Comparison of ENCODE assay signal across 8 cellular contexts in genomic region chr12:56221233-56221756, GRCh38. TPM values are rescaled to one million over a fixed set of nuclear protein-coding genes. Genes with fewer than 3 reads are reported as not detected.
A peak's percentile ranks its signal among the peaks of the same experiment; 100 is the strongest.
DNase-seq lines count a peak whose midpoint lies in the region; ATAC-seq and TF ChIP-seq lines count a peak whose summit lies in the region.

No MANE protein-coding gene starts in this region.

- ATAC-seq in GM18873 (IDR thresholded peaks at IDR 0.05; ENCODE audit: low FRiP score, unreplicated experiment), result peak; percentile 22
- ATAC-seq in HG03378 (IDR thresholded peaks at IDR 0.05; ENCODE audit: unreplicated experiment), result peak; percentile 12
- peak; percentile 19 to 42 (median 38) for ATAC-seq in natural killer cell
- no peak for ATAC-seq in GM18861 (IDR thresholded peaks at IDR 0.05; ENCODE audit: unreplicated experiment)

- H3K9ac ChIP-seq in BLaER1 treated with 17β-estradiol and CSF1 and Interleukin-3, amounts not matched to agents 10 nM and 100 nM, result peak overlapping the region; percentile 83 to 93 (median 91)
- peak overlapping the region; percentile 93 for H3K9ac ChIP-seq in fibroblast of lung (ENCODE audit: insufficient read depth, low read length)

- peak overlapping the region; percentile 20 for H2AFZ ChIP-seq in fibroblast of lung (ENCODE audit: low read length)

- TF ChIP-seq CTCF in fibroblast of lung (conservative IDR thresholded peaks at IDR 0.05 in 1 of 2, IDR thresholded peaks at IDR 0.05 in 1 of 2; ENCODE audit: low read depth in 1 of 2, low read length in 2 of 2) (no peak), natural killer cell (IDR thresholded peaks at IDR 0.05) (no peak)

- intact Hi-C loops in natural killer cell (cut with micrococcal nuclease), result loop anchor here (5.0 to 10.0 kb wide), 3 partner anchors 36 to 249 kb away; partner anchors contain the start of genes ANKRD52, RAB5B and RPS26

- H4K20me1 ChIP-seq in BLaER1 treated with 17β-estradiol and CSF1 and Interleukin-3, amounts not matched to agents 10 nM and 100 nM, result peaks cover 0 to 42% (median 18%) of the 10 kb centered on the region in 11 experiments; a peak in 12 of 22 replicates
- no peaks in the 10 kb centered on the region for H4K20me1 ChIP-seq in fibroblast of lung (ENCODE audit: control insufficient read depth, extremely low read depth, insufficient read depth, low read length)

- peak overlapping the region; percentile 86 to 100 (median 95) for H3K4me2 ChIP-seq in BLaER1 treated with 17β-estradiol and CSF1 and Interleukin-3, amounts not matched to agents 10 nM and 100 nM
- peak overlapping the region; percentile 98 for H3K4me2 ChIP-seq in fibroblast of lung (ENCODE audit: extremely low read depth, insufficient read depth, low read length)

- no peaks in the 10 kb centered on the region for H3K36me3 Mint-ChIP-seq in natural killer cell

- H3K4me3 Mint-ChIP-seq in natural killer cell, result peak overlapping the region; percentile 98

- peak overlapping the region; percentile 100 for H3K27ac Mint-ChIP-seq in natural killer cell

- peaks cover 32% of the 10 kb centered on the region for H3K79me2 ChIP-seq in fibroblast of lung (ENCODE audit: control insufficient read depth, insufficient read depth, low read length)

- H3K4me1 ChIP-seq in BLaER1 treated with 17β-estradiol and CSF1 and Interleukin-3, amounts not matched to agents 10 nM and 100 nM, result peaks cover 47 to 59% (median 52%) of the 10 kb centered on the region in 10 experiments
- H3K4me1 ChIP-seq in fibroblast of lung (ENCODE audit: control insufficient read depth, extremely low read depth, insufficient read depth, low read length), result peaks cover 19% of the 10 kb centered on the region

- no peaks in the 10 kb centered on the region for H3K27me3 ChIP-seq in BLaER1 treated with 17β-estradiol and CSF1 and Interleukin-3, amounts not matched to agents 10 nM and 100 nM
- no peaks in the 10 kb centered on the region for H3K27me3 ChIP-seq in fibroblast of lung (ENCODE audit: control insufficient read depth, insufficient read depth, low read length)

- H3K9me3 Mint-ChIP-seq in natural killer cell, result no peaks in the 10 kb centered on the region

- H3K27me3 Mint-ChIP-seq in natural killer cell (ENCODE audit: low read depth in 2 of 2), result no peaks in the 10 kb centered on the region

- DNase-seq in UCSD-AML1 (lab: John Stamatoyannopoulos, UW; ENCODE audit: unreplicated experiment) (peak; percentile 60), fibroblast of lung (ENCODE audit: low read depth in 2 of 2) (peak; percentile 76 to 88), natural killer cell (no peak)
- DNase-seq in activated CD8-positive, alpha-beta memory T cell treated with anti-CD3 and anti-CD28 coated beads for 24 hours, result no peak

- peak overlapping the region; percentile 82 to 93 (median 89) for H3K27ac ChIP-seq in BLaER1 treated with 17β-estradiol and CSF1 and Interleukin-3, amounts not matched to agents 10 nM and 100 nM
- peak overlapping the region; percentile 97 for H3K27ac ChIP-seq in fibroblast of lung (ENCODE audit: insufficient read depth, low read length)

- H3K4me3 ChIP-seq in BLaER1 treated with 17β-estradiol and CSF1 and Interleukin-3, amounts not matched to agents 10 nM and 100 nM, result peak overlapping the region; percentile 80 to 97 (median 89)
- H3K4me3 ChIP-seq in fibroblast of lung (replicated peaks in 1 of 4; ENCODE audit: control extremely low read depth in 1 of 4, insufficient read depth in 1 of 4, low read depth in 3 of 4, low read length in 4 of 4), result peak overlapping the region; percentile 80 to 87 (median 84)

- no peaks in the 10 kb centered on the region for H3K9me3 ChIP-seq in BLaER1 treated with 17β-estradiol and CSF1 and Interleukin-3, amounts not matched to agents 10 nM and 100 nM (replicated peaks in 1 of 11)
- no peaks in the 10 kb centered on the region for H3K9me3 ChIP-seq in fibroblast of lung (ENCODE audit: control insufficient read depth, insufficient read depth, low read depth, low read length)

- H3K36me3 ChIP-seq in BLaER1 treated with 17β-estradiol and CSF1 and Interleukin-3, amounts not matched to agents 10 nM and 100 nM, result peaks cover 14 to 29% (median 22%) of the 10 kb centered on the region in 11 experiments
- H3K36me3 ChIP-seq in fibroblast of lung (ENCODE audit: control insufficient read depth, insufficient read depth, low read length), result peaks cover 5% of the 10 kb centered on the region

- peaks cover 48 to 52% of the 10 kb centered on the region in 2 donors for H3K4me1 Mint-ChIP-seq in natural killer cell

RNA-seq across cellular contexts. Expression of gene RNF41, which starts 0.4 kb away (rescaled TPM):
- 120 and 199 TPM in 2 replicates for total RNA-seq in fibroblast of lung
- polyA plus RNA-seq in fibroblast of lung, result 88.4 and 99.7 TPM in 2 replicates
- polyA plus RNA-seq in fibroblast of lung (2012), result 55.4 and 62.2 TPM in 2 replicates
- polyA minus RNA-seq in fibroblast of lung (ENCODE audit: low replicate concordance), result 494 and 557 TPM in 2 replicates
- total RNA-seq in natural killer cell, result 10 to 100 TPM; 32.3 to 44.5 (median 38.6) TPM

RNA-seq across cellular contexts. Expression of gene NABP2, which starts 2.8 kb away (rescaled TPM):
- total RNA-seq in fibroblast of lung, result 25.9 and 29.2 TPM in 2 replicates
- polyA plus RNA-seq in fibroblast of lung, result 39.7 and 65.5 TPM in 2 replicates
- 36.4 and 49.3 TPM in 2 replicates for polyA plus RNA-seq in fibroblast of lung (2012)
- polyA minus RNA-seq in fibroblast of lung (ENCODE audit: low replicate concordance), result 25.1 and 42.7 TPM in 2 replicates
- 10 to 100 TPM; 21.6 to 23.4 (median 22.6) TPM for total RNA-seq in natural killer cell

RNA-seq across cellular contexts. Expression of gene SLC39A5, which starts 8.6 kb away (rescaled TPM):
- total RNA-seq in fibroblast of lung (not detected in 2 replicates), natural killer cell (1 to 10 TPM in 1 of 3 donors, under 1 TPM in 2; 0.70 to 1.4 (median 0.71) TPM)
- polyA plus RNA-seq in fibroblast of lung, result not detected in 2 replicates
- not detected in 2 replicates for polyA plus RNA-seq in fibroblast of lung (2012)
- polyA minus RNA-seq in fibroblast of lung (ENCODE audit: low replicate concordance), result not detected in 2 replicates

RNA-seq across cellular contexts. Expression of gene SMARCC2, which starts 32.0 kb away (rescaled TPM):
- total RNA-seq in fibroblast of lung, result 55.5 and 70.8 TPM in 2 replicates
- polyA plus RNA-seq in fibroblast of lung, result 60.2 and 69.6 TPM in 2 replicates
- 49.2 and 50.4 TPM in 2 replicates for polyA plus RNA-seq in fibroblast of lung (2012)
- 64.1 and 69.7 TPM in 2 replicates for polyA minus RNA-seq in fibroblast of lung (ENCODE audit: low replicate concordance)
- total RNA-seq in natural killer cell, result 100 to 1,000 TPM; 205 to 232 (median 210) TPM

RNA-seq across cellular contexts. Expression of gene ANKRD52, which starts 36.9 kb away (rescaled TPM):
- total RNA-seq in fibroblast of lung, result 9.0 and 14.9 TPM in 2 replicates
- polyA plus RNA-seq in fibroblast of lung, result 12.2 and 15.8 TPM in 2 replicates
- polyA plus RNA-seq in fibroblast of lung (2012), result 20.8 and 22.2 TPM in 2 replicates
- 99.7 and 108 TPM in 2 replicates for polyA minus RNA-seq in fibroblast of lung (ENCODE audit: low replicate concordance)
- total RNA-seq in natural killer cell, result 10 to 100 TPM; 34.1 to 52.2 (median 51.4) TPM

Comparison
In these comparisons a context has a peak if more than half of its experiments do, and no peak if none do; other contexts are left out.
1. DNase-seq: peak in UCSD-AML1 (single experiment) and fibroblast of lung (2 of 2); none in natural killer cell (single experiment) and activated CD8-positive, alpha-beta memory T cell treated with anti-CD3 and anti-CD28 coated beads for 24 hours (single experiment).